Comparison of ENCODE assay signal across 22 cellular contexts in genomic region chr5:2281446-2281845, GRCh38.
A peak's percentile ranks its signal among the peaks of the same experiment; 100 is the strongest.
DNase-seq lines count a peak whose midpoint lies in the region; ATAC-seq, FAIRE-seq and TF ChIP-seq lines count a peak whose summit lies in the region.
"Had no signal": no experiment of that assay in that cellular context is flagged by ENCODE, and none has a peak within 500 bp of the region (broad histone marks: within the 10 kb centered on the region; RNA-seq: fewer than 3 reads in every experiment).

No MANE protein-coding gene starts in this region.

- H3K23me2 ChIP-seq in H1 (ENCODE audit: low read depth, low read length): peaks cover 14% of the 10 kb centered on the region

- H2BK5ac ChIP-seq in H1 (ENCODE audit: low read depth, low read length): no peak overlapping the region

- CTCF ChIA-PET in HEK293 (lab: Yijun Ruan, JAX): no interaction called here
- CTCF ChIA-PET in H1 (lab: Charles Lee; ENCODE audit: partially characterized antibody): no interaction called here

- TF ChIP-seq POLR2A in H1 (IDR thresholded peaks at IDR 0.05; ENCODE audit: control extremely low read depth in 1 of 2, low read depth in 2 of 2, low read length in 2 of 2): no peak

- H3K56ac ChIP-seq in H1 (replicated peaks; ENCODE audit: insufficient read length, low read depth, low read length): peak overlapping the region; percentile 22

- no peak for FAIRE-seq in H1 (lab: Jason Lieb, UNC)
- FAIRE-seq: A204.1, D721Med, G401.6, GM12891, GM19239 had no signal

- H4K8ac ChIP-seq in H1 (ENCODE audit: extremely low read depth, insufficient read depth, low read length): no peak overlapping the region

- H3K9ac ChIP-seq in H1 (replicated peaks in 1 of 4; ENCODE audit: extremely low read depth in 1 of 4, low read depth in 3 of 4, low read length in 3 of 4): no peak overlapping the region
- H3K9ac ChIP-seq: BLaER1 had no signal

- ATAC-seq in GM19452 (IDR thresholded peaks at IDR 0.05; ENCODE audit: unreplicated experiment): no peak
- no peak for ATAC-seq in HG03432 (IDR thresholded peaks at IDR 0.05; ENCODE audit: unreplicated experiment)

- H4K20me1 ChIP-seq in H1 (replicated peaks in 1 of 2; ENCODE audit: control insufficient read depth in 1 of 2, insufficient read depth in 2 of 2, low read length in 2 of 2): no peaks in the 10 kb centered on the region
- H4K20me1 ChIP-seq: BLaER1 had no signal

- H3K4me3 ChIP-seq in HEK293 (ENCODE audit: low read depth, low read length): no peak overlapping the region
- H3K4me3 ChIP-seq in H1 (ENCODE audit: extremely low read depth in 1 of 4, insufficient read depth in 2 of 4, low read depth in 3 of 4, low read length in 4 of 4): no peak overlapping the region
- H3K4me3 ChIP-seq: BLaER1 had no signal

- no peak overlapping the region for H4K91ac ChIP-seq in H1 (replicated peaks; ENCODE audit: insufficient read length, low read length)

- no peak overlapping the region for H3K14ac ChIP-seq in H1 (ENCODE audit: insufficient read length)

- H3K4me2 ChIP-seq in H1 (ENCODE audit: insufficient read depth in 1 of 2, low read depth in 2 of 2, low read length in 2 of 2): no peak overlapping the region

- H3K36me3 ChIP-seq in HEK293 (ENCODE audit: control insufficient read depth in 2 of 2, insufficient read depth in 1 of 2, low read length in 2 of 2): no peaks in the 10 kb centered on the region
- no peaks in the 10 kb centered on the region for H3K36me3 ChIP-seq in H1 (ENCODE audit: control insufficient read depth in 2 of 4, insufficient read depth in 4 of 4, low read length in 3 of 4)
- H3K36me3 ChIP-seq: BE2C, BLaER1 had no signal

- H2BK20ac ChIP-seq in H1 (ENCODE audit: low read length): no peak overlapping the region

- no peaks in the 10 kb centered on the region for H3K79me2 ChIP-seq in H1 (ENCODE audit: control insufficient read depth in 1 of 2, insufficient read depth in 2 of 2, low read length in 2 of 2)

- H3K27ac ChIP-seq in HEK293 (ENCODE audit: extremely low read depth, low read depth, low read length) (no peak overlapping the region), H1 (ENCODE audit: low read depth, low read length) (no peak overlapping the region)
- H3K27ac ChIP-seq: BLaER1 had no signal

- no peak overlapping the region for H2AK5ac ChIP-seq in H1 (ENCODE audit: low read depth, low read length)

- no peak overlapping the region for H4K5ac ChIP-seq in H1 (ENCODE audit: insufficient read length, low read depth, low read length)

- H3K4me1 ChIP-seq in HEK293 (ENCODE audit: control insufficient read depth, insufficient read depth, low read length) (no peaks in the 10 kb centered on the region), H1 (replicated peaks in 1 of 4; ENCODE audit: control insufficient read depth in 3 of 4, insufficient read depth in 4 of 4, low read length in 3 of 4) (no peaks in the 10 kb centered on the region)
- H3K4me1 ChIP-seq: BE2C had no signal

- H3K9me3 ChIP-seq in HEK293 (ENCODE audit: control insufficient read depth, insufficient read depth, low read depth, low read length) (no peaks in the 10 kb centered on the region), H1 (ENCODE audit: insufficient read depth in 2 of 2, low read depth in 1 of 2, low read length in 1 of 2) (no peaks in the 10 kb centered on the region)
- H3K9me3 ChIP-seq: BLaER1 had no signal

- no peaks in the 10 kb centered on the region; a peak in 1 of 7 replicates for H3K27me3 ChIP-seq in H1 (replicated peaks in 1 of 4; ENCODE audit: control insufficient read depth in 3 of 4, extremely low read depth in 1 of 4, insufficient read depth in 3 of 4, low read length in 3 of 4)
- H3K27me3 ChIP-seq: BE2C, BLaER1 had no signal

- H2BK120ac ChIP-seq in H1 (replicated peaks; ENCODE audit: low read depth, low read length): no peak overlapping the region

- H2BK15ac ChIP-seq in H1 (ENCODE audit: low read length): no peak overlapping the region

- POLR2A ChIA-PET in HEK293 (lab: Yijun Ruan, JAX) (no interaction called here), H1 (lab: Charles Lee; ENCODE audit: partially characterized antibody) (no interaction called here)

- 92% methylated on average over 3 of the region's 3 CpGs; no CpG with 5 or more reads in 1 of the 2 experiments for WGBS in H1 (ENCODE audit: extremely low coverage in 1 of 2, insufficient coverage in 1 of 2, insufficient read length in 1 of 2, insufficient replicate concordance in 2 of 2, low coverage in 1 of 2, low lambda C conversion rate in 2 of 2, missing lambda C conversion rate in 1 of 2), 2 experiments

- no peak overlapping the region for H2BK12ac ChIP-seq in H1 (ENCODE audit: low read depth, low read length)

- no peak overlapping the region for H3K18ac ChIP-seq in H1 (ENCODE audit: extremely low read depth, low read length)

- no peak for TF ChIP-seq RAD21 in H1 (IDR thresholded peaks at IDR 0.05 in 1 of 2, conservative IDR thresholded peaks at IDR 0.05 in 1 of 2; ENCODE audit: low read depth in 2 of 2, low read length in 2 of 2)

- intact Hi-C loops in posterior vena cava (cut with DNase I): no loop called here

- no peak overlapping the region for H3K23ac ChIP-seq in H1 (ENCODE audit: insufficient read length)

- TF ChIP-seq CTCF in HEK293 (tag by site-specific recombination; IDR thresholded peaks at IDR 0.05) (no peak), H1 (IDR thresholded peaks at IDR 0.05; ENCODE audit: control extremely low read depth in 1 of 3, insufficient read depth in 1 of 3, low read depth in 1 of 3, low read length in 3 of 3) (no peak)

- TF ChIP-seq EP300 in H1 (IDR thresholded peaks at IDR 0.05; ENCODE audit: borderline replicate concordance in 1 of 2, low read depth in 2 of 2, low read length in 2 of 2): no peak

- H3K4ac ChIP-seq in H1 (replicated peaks; ENCODE audit: insufficient read length, low read depth, low read length): no peak overlapping the region

- DNase-seq in H1 (ENCODE audit: low read depth in 1 of 2, low spot score in 2 of 2): no peak
- peak; percentile 64 for DNase-seq in posterior vena cava (ENCODE audit: low spot score)
- DNase-seq in activated CD4-positive, alpha-beta T cell treated with anti-CD3 and anti-CD28 coated beads for 48 hours: no peak
- DNase-seq: 8988T; ACHN; BE2C; C1 segment of cervical spinal cord; CD4-positive, alpha-beta memory T cell; CD4-positive, CD25-positive, alpha-beta regulatory T cell; CD8-positive, alpha-beta memory T cell; COR-L47; DMS79 treated with DMSO at 0.1 percent for 48 hours; GF-D8 had no signal

- no peaks in the 10 kb centered on the region for H3K79me1 ChIP-seq in H1 (ENCODE audit: low read depth, low read length)

- no peak overlapping the region for H2AFZ ChIP-seq in H1 (ENCODE audit: low read length)

TF ChIP-seq in HEK293, 187 proteins besides CTCF, POLR2A, EP300 and RAD21:
- TF ChIP-seq ZNF112 (tag by site-specific recombination; IDR thresholded peaks at IDR 0.05): no peak
- TF ChIP-seq EGR2 (tag by site-specific recombination; IDR thresholded peaks at IDR 0.05; ENCODE audit: low read depth): 0 out of 2 replicates have a peak, but pooled peaks have one; percentile 5
TF ChIP-seq in HEK293: peak in this region for 1.

TF ChIP-seq in H1, 55 proteins besides CTCF, POLR2A, EP300 and RAD21:
- TF ChIP-seq JUN (IDR thresholded peaks at IDR 0.05; ENCODE audit: low read depth, low read length) (no peak), SP4 (IDR thresholded peaks at IDR 0.05; ENCODE audit: low read length) (no peak), SP1 (IDR thresholded peaks at IDR 0.05; ENCODE audit: low read depth, low read length) (no peak), BACH1 (IDR thresholded peaks at IDR 0.05; ENCODE audit: low read length) (no peak), SP2 (IDR thresholded peaks at IDR 0.05; ENCODE audit: low read length) (no peak), YY1 (IDR thresholded peaks at IDR 0.05; ENCODE audit: low read depth, low read length) (no peak), JUND (IDR thresholded peaks at IDR 0.05; ENCODE audit: low read length) (no peak), CHD1 (IDR thresholded peaks at IDR 0.05; ENCODE audit: low read depth, low read length) (no peak), GABPA (IDR thresholded peaks at IDR 0.05; ENCODE audit: borderline replicate concordance, insufficient read depth, low read length) (no peak), SUZ12 (IDR thresholded peaks at IDR 0.05; ENCODE audit: low read length) (no peak), TCF12 (IDR thresholded peaks at IDR 0.05; ENCODE audit: low read depth, low read length) (no peak), NANOG (IDR thresholded peaks at IDR 0.05; ENCODE audit: insufficient read depth, low read depth, low read length, poor library complexity, severe bottlenecking) (no peak), HDAC2 (IDR thresholded peaks at IDR 0.05; ENCODE audit: borderline replicate concordance in 1 of 2, low read depth in 2 of 2, low read length in 2 of 2) (no peak)
